In genomic region chr11:114606802-114607075, GRCh38 we compare ENCODE assay signal across 14 cellular contexts. TPM values are rescaled to one million over a fixed set of nuclear protein-coding genes. Genes with fewer than 3 reads are reported as not detected.
"Had no signal": no experiment of that assay in that cellular context is flagged by ENCODE, and none has a peak within 500 bp of the region (broad histone marks: within the 10 kb centered on the region; RNA-seq: fewer than 3 reads in every experiment).

No MANE protein-coding gene starts in this region.

RNA-seq across cellular contexts. Expression of gene NXPE4, which starts 11.2 kb away (rescaled TPM):
- total RNA-seq: activated B cell treated with CpG ODN at 0.5 μM for 24 hours; activated CD4-positive, alpha-beta memory T cell treated with anti-CD3 and anti-CD28 coated beads for 36 hours; activated CD4-positive, alpha-beta memory T cell treated with anti-CD3 and anti-CD28 coated beads, Interleukin-2, amount 10 ng/mL, durations not matched to agents 7 days and 5 days; activated CD4-positive, alpha-beta T cell treated with anti-CD3 and anti-CD28 coated beads for 36 hours; activated CD4-positive, alpha-beta T cell treated with anti-CD3 and anti-CD28 coated beads, Interleukin-2, amount 10 ng/mL, durations not matched to agents 24 days and 14 days; activated CD4-positive, alpha-beta T cell treated with anti-CD3 and anti-CD28 coated beads, Interleukin-2, amount 10 ng/mL, durations not matched to agents 7 days and 5 days; activated CD8-positive, alpha-beta memory T cell treated with anti-CD3 and anti-CD28 coated beads for 36 hours; activated CD8-positive, alpha-beta memory T cell treated with anti-CD3 and anti-CD28 coated beads, Interleukin-2, amount 10 ng/mL, durations not matched to agents 7 days and 5 days; activated CD8-positive, alpha-beta T cell treated with anti-CD3 and anti-CD28 coated beads for 36 hours; activated CD8-positive, alpha-beta T cell treated with anti-CD3 and anti-CD28 coated beads, Interleukin-2, amount 10 ng/mL, durations not matched to agents 7 days and 5 days; T-helper 1 cell treated with Interleukin-12 subunit alpha and Interleukin-12 subunit beta and Interleukin-4 antibody, amounts not matched to agents 30 ng/mL and 1 ng/mL, for 36 hours; T-helper 17 cell; T-helper 2 cell treated with Interferon-gamma antibody and Interleukin-4, amounts not matched to agents 100 ng/mL and 5 ng/mL, for 36 hours had no signal

RNA-seq across cellular contexts. Expression of gene NXPE1, which starts 47.1 kb away (rescaled TPM):
- total RNA-seq: activated B cell treated with CpG ODN at 0.5 μM for 24 hours; activated CD4-positive, alpha-beta memory T cell treated with anti-CD3 and anti-CD28 coated beads for 36 hours; activated CD4-positive, alpha-beta memory T cell treated with anti-CD3 and anti-CD28 coated beads, Interleukin-2, amount 10 ng/mL, durations not matched to agents 7 days and 5 days; activated CD4-positive, alpha-beta T cell treated with anti-CD3 and anti-CD28 coated beads for 36 hours; activated CD4-positive, alpha-beta T cell treated with anti-CD3 and anti-CD28 coated beads, Interleukin-2, amount 10 ng/mL, durations not matched to agents 24 days and 14 days; activated CD4-positive, alpha-beta T cell treated with anti-CD3 and anti-CD28 coated beads, Interleukin-2, amount 10 ng/mL, durations not matched to agents 7 days and 5 days; activated CD8-positive, alpha-beta memory T cell treated with anti-CD3 and anti-CD28 coated beads for 36 hours; activated CD8-positive, alpha-beta memory T cell treated with anti-CD3 and anti-CD28 coated beads, Interleukin-2, amount 10 ng/mL, durations not matched to agents 7 days and 5 days; activated CD8-positive, alpha-beta T cell treated with anti-CD3 and anti-CD28 coated beads for 36 hours; activated CD8-positive, alpha-beta T cell treated with anti-CD3 and anti-CD28 coated beads, Interleukin-2, amount 10 ng/mL, durations not matched to agents 7 days and 5 days; T-helper 1 cell treated with Interleukin-12 subunit alpha and Interleukin-12 subunit beta and Interleukin-4 antibody, amounts not matched to agents 30 ng/mL and 1 ng/mL, for 36 hours; T-helper 17 cell; T-helper 2 cell treated with Interferon-gamma antibody and Interleukin-4, amounts not matched to agents 100 ng/mL and 5 ng/mL, for 36 hours; WTC11 had no signal
